In genomic region chr22:21663738-21664137, GRCh38 we compare ENCODE assay signal across 1 cellular context.
TF ChIP-seq lines count a peak whose summit lies in the region.

No MANE protein-coding gene starts in this region.

TF ChIP-seq in WTC11, 78 proteins besides CTCF, POLR2A, EP300 and RAD21 (continued from another document):
- TF ChIP-seq CBFB (CRISPR knock-in tag; IDR thresholded peaks at IDR 0.05; ENCODE audit: low read depth), result no peak
TF ChIP-seq in WTC11: peak in this region for 0.
